11 cellular contexts compared by ENCODE assay signal in genomic region chr2:201904529-201905420, GRCh38.
DNase-seq lines count a peak whose midpoint lies in the region; ATAC-seq lines count a peak whose summit lies in the region.
"Had no signal": no experiment of that assay in that cellular context is flagged by ENCODE, and none has a peak within 500 bp of the region (broad histone marks: within the 10 kb centered on the region; RNA-seq: fewer than 3 reads in every experiment).

No MANE protein-coding gene starts in this region.

- H2BK15ac ChIP-seq in neuronal stem cell (ENCODE audit: low read length) = no peak overlapping the region

- H3K27ac ChIP-seq in neuronal stem cell (replicated peaks; ENCODE audit: low read length) = no peak overlapping the region

- ATAC-seq in GM19035 (IDR thresholded peaks at IDR 0.05; ENCODE audit: unreplicated experiment) (peak; percentile 87), HG02588 (IDR thresholded peaks at IDR 0.05; ENCODE audit: unreplicated experiment) (peak; percentile 98), HG03469 (IDR thresholded peaks at IDR 0.05; ENCODE audit: unreplicated experiment) (peak; percentile 71)

- no peak overlapping the region for H2BK12ac ChIP-seq in neuronal stem cell (ENCODE audit: low read length)

- H3K27me3 ChIP-seq in neuronal stem cell (ENCODE audit: control insufficient read depth in 3 of 3, insufficient read depth in 3 of 3, low read depth in 1 of 3, low read length in 3 of 3) = no peaks in the 10 kb centered on the region

- H3K79me1 ChIP-seq in neuronal stem cell (ENCODE audit: low read depth, low read length) = no peaks in the 10 kb centered on the region

- no CpG with 5 or more reads among the region's 5 CpGs for WGBS in neuronal stem cell (ENCODE audit: extremely low coverage in 2 of 2, insufficient read length in 2 of 2, insufficient replicate concordance in 1 of 2), 2 donors

- H4K91ac ChIP-seq in neuronal stem cell (ENCODE audit: low read depth, low read length, poor library complexity) = no peak overlapping the region

- H3K9ac ChIP-seq in neuronal stem cell (ENCODE audit: low read depth, low read length, poor library complexity) = no peak overlapping the region

- H3K4ac ChIP-seq in neuronal stem cell (ENCODE audit: low read length) = no peak overlapping the region

- H3K4me3 ChIP-seq in neuronal stem cell (ENCODE audit: low read length in 2 of 2) = no peak overlapping the region

- peaks cover 6 to 7% of the 10 kb centered on the region in 2 donors for H3K4me1 ChIP-seq in neuronal stem cell (ENCODE audit: control insufficient read depth in 2 of 2, insufficient read depth in 1 of 2, low read depth in 1 of 2, low read length in 2 of 2)

- no peaks in the 10 kb centered on the region for H3K9me3 ChIP-seq in neuronal stem cell (replicated peaks in 1 of 2; ENCODE audit: control insufficient read depth in 2 of 2, insufficient read depth in 1 of 2, low read depth in 1 of 2, low read length in 2 of 2)

- DNase-seq in neuronal stem cell (ENCODE audit: low spot score) (no peak), GOT3 (lab: John Stamatoyannopoulos, UW) (no peak), superior temporal gyrus (ENCODE audit: extremely low spot score) (no peak), NCI-H2029 (lab: John Stamatoyannopoulos, UW) (no peak), UCSD-AML1 (lab: John Stamatoyannopoulos, UW; ENCODE audit: unreplicated experiment) (no peak)
- DNase-seq: DMS79; stimulated activated CD8-positive, alpha-beta memory T cell treated with anti-CD3 and anti-CD28 coated beads, Interleukin-4, amount 100 ng/mL, for 48 hours; T-helper 1 cell had no signal

- H3K36me3 ChIP-seq in neuronal stem cell (replicated peaks in 1 of 2; ENCODE audit: control insufficient read depth in 2 of 2, insufficient read depth in 2 of 2, low read length in 2 of 2) = no peaks in the 10 kb centered on the region

- H2BK120ac ChIP-seq in neuronal stem cell (ENCODE audit: low read depth, low read length) = no peak overlapping the region

- no peak overlapping the region for H4K8ac ChIP-seq in neuronal stem cell (ENCODE audit: low read depth, low read length)

- no peak overlapping the region for H3K4me2 ChIP-seq in neuronal stem cell (ENCODE audit: insufficient read depth, low read length, poor library complexity, severe bottlenecking)

- H3K14ac ChIP-seq in neuronal stem cell (ENCODE audit: low read length) = no peak overlapping the region

- peak overlapping the region; percentile 28 for H2AFZ ChIP-seq in neuronal stem cell (ENCODE audit: low read length)

- no peak overlapping the region for H3K18ac ChIP-seq in neuronal stem cell (ENCODE audit: low read length)

- H2AK5ac ChIP-seq in neuronal stem cell (ENCODE audit: low read depth, low read length) = no peak overlapping the region

- H3K23ac ChIP-seq in neuronal stem cell (ENCODE audit: low read depth, low read length, poor library complexity) = no peak overlapping the region

- no peak overlapping the region for H2BK5ac ChIP-seq in neuronal stem cell (ENCODE audit: low read length)
